ENCODE assay signal across 16 cellular contexts in genomic region chr5:181158869-181159268, GRCh38. TPM values are rescaled to one million over a fixed set of nuclear protein-coding genes. Genes with fewer than 3 reads are reported as not detected.
A peak's percentile ranks its signal among the peaks of the same experiment; 100 is the strongest.
DNase-seq lines count a peak whose midpoint lies in the region; ATAC-seq, FAIRE-seq and TF ChIP-seq lines count a peak whose summit lies in the region.
"Had no signal": no experiment of that assay in that cellular context is flagged by ENCODE, and none has a peak within 500 bp of the region (broad histone marks: within the 10 kb centered on the region; RNA-seq: fewer than 3 reads in every experiment).

No MANE protein-coding gene starts in this region.

- peaks cover 6% of the 10 kb centered on the region for H3K36me3 Mint-ChIP-seq in CD4-positive, alpha-beta T cell (ENCODE audit: low read depth)
- H3K36me3 Mint-ChIP-seq in natural killer cell, result no peaks in the 10 kb centered on the region
- H3K36me3 Mint-ChIP-seq: CD8-positive, alpha-beta T cell had no signal

- peaks cover 15% of the 10 kb centered on the region for H3K27me3 Mint-ChIP-seq in CD4-positive, alpha-beta T cell
- peaks cover 0 to 15% of the 10 kb centered on the region in 2 donors for H3K27me3 Mint-ChIP-seq in natural killer cell (ENCODE audit: low read depth in 2 of 2)

- H2AFZ ChIP-seq in KMS-11 (ENCODE audit: low read depth) (no peak overlapping the region), K562 (ENCODE audit: low read depth, low read length) (peak overlapping the region; percentile 37; the same call in 1 of the 2 replicates)

- WGBS in K562 (ENCODE audit: insufficient coverage, low coverage, missing lambda C conversion rate), result 47% methylated on average over 3 of the region's 3 CpGs

- H3K4me3 ChIP-seq in KMS-11 (IDR thresholded peaks at IDR 0.05; ENCODE audit: insufficient read depth, low read depth, low read length) (no peak overlapping the region), K562 (no peak overlapping the region)

- H3K9me3 Mint-ChIP-seq in CD4-positive, alpha-beta T cell, result no peaks in the 10 kb centered on the region
- no peaks in the 10 kb centered on the region for H3K9me3 Mint-ChIP-seq in natural killer cell

- POLR2A ChIA-PET in CD4-positive, alpha-beta T cell (lab: Charles Lee), result no interaction called here
- POLR2A ChIA-PET in K562 (lab: Yijun Ruan, JAX), result no interaction called here

- CTCF ChIA-PET in CD4-positive, alpha-beta T cell (lab: Charles Lee), result interaction anchor here (1.5 kb wide), 1 partner anchor 14 kb away, joined by 3 read pairs; no protein-coding TSS in a partner anchor
- CTCF ChIA-PET in K562 (lab: Yijun Ruan, JAX; ENCODE audit: low intra/inter-chr PET ratio), result interaction anchor here (0.8 to 2.2 kb wide), 5 partner anchors 25 to 298 kb away, joined by 3 to 8 read pairs (median 4); partner anchors contain the start of gene ZFP62

- DNase-seq in CD4-positive, alpha-beta T cell, result no peak
- DNase-seq in K562 (ENCODE audit: extremely low read depth in 1 of 4, low spot score in 3 of 4), result peak in 1 of 4 experiments; percentile 28
- no peak for DNase-seq in natural killer cell
- DNase-seq in dedifferentiated amniotic fluid mesenchymal stem cell (ENCODE audit: extremely low spot score), result no peak
- no peak for DNase-seq in NCI-H2081 treated with DMSO at 0.1 percent for 48 hours (lab: John Stamatoyannopoulos, UW)
- DNase-seq: DMS79 had no signal

- no TSS peak for BruUV-seq in K562 (replicated peaks; lab: Mats Ljungman, UMichigan)

- H3K9ac ChIP-seq in KMS-11, result no peak overlapping the region
- no peak overlapping the region; a peak in 1 of 4 replicates for H3K9ac ChIP-seq in K562 (ENCODE audit: insufficient read depth in 1 of 2, low read depth in 2 of 2, low read length in 2 of 2)

- FAIRE-seq in K562 (lab: Jason Lieb, UNC), result no peak
- FAIRE-seq: D721Med, H54 had no signal

- no peaks in the 10 kb centered on the region for H3K9me3 ChIP-seq in CD4-positive, alpha-beta T cell (ENCODE audit: control insufficient read depth, low read length)
- no peaks in the 10 kb centered on the region for H3K9me3 ChIP-seq in K562 (replicated peaks; ENCODE audit: control insufficient read depth, insufficient read depth, low read depth, low read length)

- in situ Hi-C loops in K562 (cut with MboI), result no loop called here

- no peak for TF ChIP-seq RAD21 in K562 (CRISPR knock-in tag; conservative IDR thresholded peaks at IDR 0.05 in 1 of 2, IDR thresholded peaks at IDR 0.05 in 1 of 2)

- TF ChIP-seq CTCF in CD4-positive, alpha-beta T cell (IDR thresholded peaks at IDR 0.05), result no peak
- no peak for TF ChIP-seq CTCF in KMS-11 (conservative IDR thresholded peaks at IDR 0.05; ENCODE audit: low read depth, low read length)
- no peak for TF ChIP-seq CTCF in K562 (IDR thresholded peaks at IDR 0.05 in 2 of 3, conservative IDR thresholded peaks at IDR 0.05 in 1 of 3; ENCODE audit: insufficient read depth in 2 of 3, low read depth in 1 of 3, low read length in 3 of 3)
- TF ChIP-seq CTCF in natural killer cell (IDR thresholded peaks at IDR 0.05), result no peak

- H3K79me2 ChIP-seq in KMS-11 (ENCODE audit: insufficient read depth, low read depth), result no peaks in the 10 kb centered on the region
- no peaks in the 10 kb centered on the region for H3K79me2 ChIP-seq in K562 (ENCODE audit: control insufficient read depth, insufficient read depth, low read length)

- no peak for TF ChIP-seq POLR2A in K562 (conservative IDR thresholded peaks at IDR 0.05)

- peak overlapping the region; percentile 98 for H3K27ac Mint-ChIP-seq in CD4-positive, alpha-beta T cell
- peak overlapping the region; percentile 85 to 95 for H3K27ac Mint-ChIP-seq in natural killer cell

- peaks cover 28% of the 10 kb centered on the region for H3K4me1 Mint-ChIP-seq in CD4-positive, alpha-beta T cell (ENCODE audit: low read depth)
- peaks cover 11 to 23% of the 10 kb centered on the region in 2 donors for H3K4me1 Mint-ChIP-seq in natural killer cell

- H3K36me3 ChIP-seq in KMS-11 (ENCODE audit: insufficient read depth) (no peaks in the 10 kb centered on the region), K562 (ENCODE audit: control insufficient read depth, insufficient read depth, low read length) (no peaks in the 10 kb centered on the region)
- H3K36me3 ChIP-seq: BE2C had no signal

- H3K4me1 ChIP-seq in KMS-11 (ENCODE audit: low read depth, poor library complexity, severe bottlenecking) (peaks cover 24% of the 10 kb centered on the region), K562 (replicated peaks in 1 of 2; ENCODE audit: control insufficient read depth in 2 of 2, insufficient read depth in 2 of 2, low read length in 2 of 2) (peaks cover 33 to 41% of the 10 kb centered on the region in 2 experiments)

- H3K27ac ChIP-seq in CD4-positive, alpha-beta T cell (ENCODE audit: low read depth, low read length), result no peak overlapping the region
- no peak overlapping the region for H3K27ac ChIP-seq in KMS-11
- no peak overlapping the region for H3K27ac ChIP-seq in K562 (ENCODE audit: extremely low read depth, low read depth, low read length)

- TF ChIP-seq EP300 in K562 (IDR thresholded peaks at IDR 0.05; ENCODE audit: low read length), result no peak

- peaks cover 3% of the 10 kb centered on the region for H3K27me3 ChIP-seq in CD4-positive, alpha-beta T cell (ENCODE audit: control insufficient read depth, insufficient read depth, low read length)
- H3K27me3 ChIP-seq in KMS-11 (ENCODE audit: insufficient read depth, low read depth) (no peaks in the 10 kb centered on the region), K562 (ENCODE audit: control insufficient read depth in 2 of 2, insufficient read depth in 2 of 2, low read length in 2 of 2) (no peaks in the 10 kb centered on the region)

- H3K4me2 ChIP-seq in KMS-11 (peak overlapping the region; percentile 63; the same call in 1 of the 2 replicates), K562 (ENCODE audit: insufficient read depth, low read length) (peak overlapping the region; percentile 2; the same call in 1 of the 2 replicates)

- no peak overlapping the region for H3K4me3 Mint-ChIP-seq in CD4-positive, alpha-beta T cell
- no peak overlapping the region for H3K4me3 Mint-ChIP-seq in natural killer cell

- H4K20me1 ChIP-seq in KMS-11 (ENCODE audit: insufficient read depth) (no peaks in the 10 kb centered on the region), K562 (replicated peaks; ENCODE audit: control insufficient read depth, insufficient read depth, low read length) (no peaks in the 10 kb centered on the region)

- H3K9me1 ChIP-seq in K562 (ENCODE audit: control insufficient read depth, insufficient read depth, low read length), result no peaks in the 10 kb centered on the region

- ATAC-seq in CD4-positive, alpha-beta T cell (ENCODE audit: poor library complexity), result no peak
- ATAC-seq in K562, result no peak
- no peak for ATAC-seq in natural killer cell
- no peak for ATAC-seq in HG03439 (IDR thresholded peaks at IDR 0.05; ENCODE audit: unreplicated experiment)
- no peak for ATAC-seq in HG03045 (IDR thresholded peaks at IDR 0.05; ENCODE audit: unreplicated experiment)

- intact Hi-C loops in CD4-positive, alpha-beta T cell (cut with DNase I, micrococcal nuclease), result loop anchor here (2.0 to 10.0 kb wide), 6 partner anchors 14 to 664 kb away; partner anchors contain the start of genes CNOT6 (in 1 of the 2) and ZFP62 (in 1 of the 2)
- intact Hi-C loops in K562 (cut with micrococcal nuclease) (loop anchor here (2.0 to 5.0 kb wide), 3 partner anchors 26 to 374 kb away; partner anchors contain the start of gene BTNL9), natural killer cell (cut with micrococcal nuclease) (no loop called here)

RNA-seq across cellular contexts. Expression of gene OR2V2, which starts 11.5 kb away (rescaled TPM):
- not detected for total RNA-seq in CD4-positive, alpha-beta T cell
- total RNA-seq in K562 (2011; cell fraction: chromatin; rRNA removed; ENCODE audit: low replicate concordance), result not detected in 2 replicates
- not detected in 2 replicates for total RNA-seq in K562 (2011; cell fraction: nucleolus; rRNA removed)
- not detected in 2 replicates for total RNA-seq in K562 (2011; cell fraction: nucleoplasm; rRNA removed)
- not detected in 2 replicates for total RNA-seq in K562 (2014; rRNA removed)
- total RNA-seq in K562 (2014; rRNA removed; fragmentation: Illumina TruSeq; extraction: Trizol), result not detected in 2 replicates
- total RNA-seq in K562 (2015; rRNA removed; fragmentation: Illumina TruSeq; extraction: Trizol), result not detected in 2 replicates
- total RNA-seq in K562 (2021), result not detected in 2 replicates
- polyA plus RNA-seq in K562 (2011; rRNA removed), result not detected in 2 replicates
- not detected in 2 replicates for polyA plus RNA-seq in K562 (2011; cell fraction: cytosol; rRNA removed)
- not detected in 2 replicates for polyA plus RNA-seq in K562 (2011; cell fraction: nucleus; rRNA removed)
- polyA plus RNA-seq in K562 (2012), result not detected in 2 replicates
- polyA plus RNA-seq in K562 (2014; fragmentation: Illumina TruSeq; extraction: Trizol), result not detected in 2 replicates
- polyA plus RNA-seq in K562 (2014; fragmentation: Nextera tagmentation; extraction: Ambion mirVana), result under 1 TPM in 1 of 2 experiments, not detected in 1; 0.01 TPM
- polyA plus RNA-seq in K562 (2014; rRNA removed), result not detected in 2 replicates
- not detected in 2 replicates for polyA minus RNA-seq in K562 (2011; rRNA and poly(A)+ RNA removed)
- not detected in 2 replicates for polyA minus RNA-seq in K562 (2011; cell fraction: cytosol; rRNA and poly(A)+ RNA removed)
- not detected in 2 replicates for polyA minus RNA-seq in K562 (2011; cell fraction: nucleus; rRNA and poly(A)+ RNA removed)
- total RNA-seq in natural killer cell, result not detected
- total RNA-seq: A172; CD8-positive, alpha-beta T cell; Right ventricle myocardium inferior; SK-MEL-5 had no signal

RNA-seq across cellular contexts. Expression of gene OR2V1, which starts 27.9 kb away (rescaled TPM):
- not detected for total RNA-seq in CD4-positive, alpha-beta T cell
- total RNA-seq in K562 (2011; cell fraction: chromatin; rRNA removed; ENCODE audit: low replicate concordance), result not detected in 2 replicates
- not detected in 2 replicates for total RNA-seq in K562 (2011; cell fraction: nucleolus; rRNA removed)
- total RNA-seq in K562 (2011; cell fraction: nucleoplasm; rRNA removed), result not detected in 2 replicates
- total RNA-seq in K562 (2014; rRNA removed), result 0.08 TPM in 1 of 2 replicates, not detected in the other
- total RNA-seq in K562 (2014; rRNA removed; fragmentation: Illumina TruSeq; extraction: Trizol), result 0.04 TPM in 1 of 2 replicates, not detected in the other
- total RNA-seq in K562 (2015; rRNA removed; fragmentation: Illumina TruSeq; extraction: Trizol), result not detected in 2 replicates
- 0.07 TPM in 1 of 2 replicates, not detected in the other for total RNA-seq in K562 (2021)
- polyA plus RNA-seq in K562 (2011; rRNA removed), result 0.05 and 0.15 TPM in 2 replicates
- 0.03 TPM in 2 replicates for polyA plus RNA-seq in K562 (2011; cell fraction: cytosol; rRNA removed)
- not detected in 2 replicates for polyA plus RNA-seq in K562 (2011; cell fraction: nucleus; rRNA removed)
- polyA plus RNA-seq in K562 (2012), result 0.06 and 0.08 TPM in 2 replicates
- 0.10 TPM in 1 of 2 replicates, not detected in the other for polyA plus RNA-seq in K562 (2014; fragmentation: Illumina TruSeq; extraction: Trizol)
- under 1 TPM; 0.15 to 0.28 TPM for polyA plus RNA-seq in K562 (2014; fragmentation: Nextera tagmentation; extraction: Ambion mirVana)
- polyA plus RNA-seq in K562 (2014; rRNA removed), result 0.07 TPM in 1 of 2 replicates, not detected in the other
- 0.12 TPM in 1 of 2 replicates, not detected in the other for polyA minus RNA-seq in K562 (2011; rRNA and poly(A)+ RNA removed)
- not detected in 2 replicates for polyA minus RNA-seq in K562 (2011; cell fraction: cytosol; rRNA and poly(A)+ RNA removed)
- not detected in 2 replicates for polyA minus RNA-seq in K562 (2011; cell fraction: nucleus; rRNA and poly(A)+ RNA removed)
- not detected for total RNA-seq in natural killer cell
- total RNA-seq: A172; CD8-positive, alpha-beta T cell; Right ventricle myocardium inferior; SK-MEL-5 had no signal

RNA-seq across cellular contexts. Expression of gene TRIM7, which starts 46.1 kb away (rescaled TPM):
- 1 to 10 TPM; 3.4 to 3.8 TPM for total RNA-seq in CD4-positive, alpha-beta T cell
- total RNA-seq in K562 (2011; cell fraction: chromatin; rRNA removed; ENCODE audit: low replicate concordance), result 5.4 and 8.3 TPM in 2 replicates
- 6.2 and 7.5 TPM in 2 replicates for total RNA-seq in K562 (2011; cell fraction: nucleolus; rRNA removed)
- total RNA-seq in K562 (2011; cell fraction: nucleoplasm; rRNA removed), result 7.2 and 7.9 TPM in 2 replicates
- 12.9 and 13.8 TPM in 2 replicates for total RNA-seq in K562 (2014; rRNA removed)
- total RNA-seq in K562 (2014; rRNA removed; fragmentation: Illumina TruSeq; extraction: Trizol), result 8.4 and 11.7 TPM in 2 replicates
- total RNA-seq in K562 (2015; rRNA removed; fragmentation: Illumina TruSeq; extraction: Trizol), result 8.9 and 9.0 TPM in 2 replicates
- 10.3 and 12.4 TPM in 2 replicates for total RNA-seq in K562 (2021)
- 7.1 and 12.6 TPM in 2 replicates for polyA plus RNA-seq in K562 (2011; rRNA removed)
- 4.5 and 12.8 TPM in 2 replicates for polyA plus RNA-seq in K562 (2011; cell fraction: cytosol; rRNA removed)
- polyA plus RNA-seq in K562 (2011; cell fraction: nucleus; rRNA removed), result 8.4 and 8.9 TPM in 2 replicates
- 6.9 and 17.6 TPM in 2 replicates for polyA plus RNA-seq in K562 (2012)
- polyA plus RNA-seq in K562 (2014; fragmentation: Illumina TruSeq; extraction: Trizol), result 5.4 and 7.7 TPM in 2 replicates
- 1 to 10 TPM; 2.6 to 3.2 TPM for polyA plus RNA-seq in K562 (2014; fragmentation: Nextera tagmentation; extraction: Ambion mirVana)
- 12.4 and 14.9 TPM in 2 replicates for polyA plus RNA-seq in K562 (2014; rRNA removed)
- polyA minus RNA-seq in K562 (2011; rRNA and poly(A)+ RNA removed), result 3.3 and 4.2 TPM in 2 replicates
- 3.4 and 4.1 TPM in 2 replicates for polyA minus RNA-seq in K562 (2011; cell fraction: cytosol; rRNA and poly(A)+ RNA removed)
- polyA minus RNA-seq in K562 (2011; cell fraction: nucleus; rRNA and poly(A)+ RNA removed), result 2.6 and 3.3 TPM in 2 replicates
- total RNA-seq in natural killer cell, result 1 to 10 TPM in 1 of 3 donors, under 1 TPM in 1, not detected in 1; 0.73 to 1.2 TPM
